ENCODE assay signal across 12 cellular contexts in the genomic region with DNA sequence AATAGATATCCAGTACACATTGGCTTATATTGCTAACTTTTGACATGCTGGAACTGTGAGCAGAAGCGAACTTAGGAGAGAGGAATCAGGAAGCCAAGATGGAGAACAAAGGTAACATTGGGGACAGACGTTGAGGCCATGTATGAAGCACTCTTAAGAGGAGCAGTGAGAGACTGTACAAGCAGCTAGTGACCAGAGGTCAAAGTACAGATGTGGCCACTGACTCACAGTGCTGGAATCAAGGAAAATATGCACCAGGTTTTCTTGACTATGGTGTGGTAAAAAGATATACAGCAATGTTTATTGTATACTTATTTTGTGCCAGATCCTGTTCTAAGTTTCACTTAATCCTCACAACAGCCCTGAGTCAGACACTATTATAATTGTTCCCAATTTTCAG. TPM values are rescaled to one million over a fixed set of nuclear protein-coding genes. Genes with fewer than 3 reads are reported as not detected.
DNase-seq lines count a peak whose midpoint lies in the region; ATAC-seq and TF ChIP-seq lines count a peak whose summit lies in the region.
"Had no signal": no experiment of that assay in that cellular context is flagged by ENCODE, and none has a peak within 500 bp of the region (broad histone marks: within the 10 kb centered on the region; RNA-seq: fewer than 3 reads in every experiment).

No MANE protein-coding gene starts in this region.

- intact Hi-C loops in Right ventricle myocardium inferior (cut with DNase I): no loop called here

- no peaks in the 10 kb centered on the region for H3F3A ChIP-seq in MM.1S (ENCODE audit: insufficient read depth, low read length)

- DNase-seq in AG04450 (ENCODE audit: low read depth, low spot score) (peak; percentile 81), choroid plexus epithelial cell (ENCODE audit: low read depth) (peak; percentile 94), memory B cell (ENCODE audit: low spot score in 2 of 2) (no peak), Right ventricle myocardium inferior (ENCODE audit: missing footprints) (no peak), MM.1S (no peak), SIG-M5 treated with dmso at 0.1 percent for 504 hours (lab: John Stamatoyannopoulos, UW; ENCODE audit: unreplicated experiment) (no peak), NCI-H345 (lab: John Stamatoyannopoulos, UW) (no peak)
- DNase-seq: activated CD8-positive, alpha-beta memory T cell treated with anti-CD3 and anti-CD28 coated beads, Interleukin-2, amount 50 U/mL, for 4 hours; NCI-H146; retina had no signal

- H4K20me1 ChIP-seq in MM.1S (ENCODE audit: insufficient read depth, low read length): no peaks in the 10 kb centered on the region
- H4K20me1 ChIP-seq: BLaER1 had no signal

- no peak overlapping the region for H3K4me3 ChIP-seq in AG04450 (ENCODE audit: low read depth, low read length)
- H3K4me3 ChIP-seq in choroid plexus epithelial cell (ENCODE audit: low read depth, low read length): no peak overlapping the region
- H3K4me3 ChIP-seq in MM.1S (ENCODE audit: low read length): no peak overlapping the region
- H3K4me3 ChIP-seq: BLaER1 had no signal

- H3K4me1 Mint-ChIP-seq in IgD-negative memory B cell: peaks cover 1 to 16% (median 10%) of the 10 kb centered on the region in 3 donors
- H3K4me1 Mint-ChIP-seq in memory B cell: peaks cover 10% of the 10 kb centered on the region

- H3K27me3 ChIP-seq in AG04450 (ENCODE audit: control insufficient read depth, insufficient read depth, low read length) (no peaks in the 10 kb centered on the region), MM.1S (replicated peaks; ENCODE audit: insufficient read depth, low read length) (no peaks in the 10 kb centered on the region)
- H3K27me3 ChIP-seq: BLaER1 had no signal

- H3K27ac ChIP-seq in AG04450 (ENCODE audit: low read depth, low read length) (peak overlapping the region; percentile 68), MM.1S (ENCODE audit: low read length) (no peak overlapping the region)
- H3K27ac ChIP-seq: BLaER1 had no signal

- no peak overlapping the region for H2AFZ ChIP-seq in MM.1S (ENCODE audit: low read length)

- H3K27ac Mint-ChIP-seq in IgD-negative memory B cell (peak overlapping the region in 2 of 3 donors; percentile 1 to 21), memory B cell (peak overlapping the region; percentile 6)

- H3K27me3 Mint-ChIP-seq in IgD-negative memory B cell (no peaks in the 10 kb centered on the region), memory B cell (no peaks in the 10 kb centered on the region)

- H3K9me2 ChIP-seq in MM.1S (replicated peaks; ENCODE audit: insufficient read depth, low read length): no peaks in the 10 kb centered on the region

- no peak for ATAC-seq in memory B cell (ENCODE audit: low read depth)
- no peak for ATAC-seq in Right ventricle myocardium inferior

- POLR2A ChIA-PET in AG04450 (lab: Yijun Ruan, JAX): interaction anchor here (0.6 to 1.3 kb wide), 5 partner anchors 27 to 760 kb away, joined by 3 to 7 read pairs (median 4); a partner anchor contains a TSS

- no peak overlapping the region for H3K9ac ChIP-seq in MM.1S (ENCODE audit: low read length)
- H3K9ac ChIP-seq: BLaER1 had no signal

- no peak for TF ChIP-seq CTCF in AG04450 (IDR thresholded peaks at IDR 0.05; ENCODE audit: low read depth, low read length)
- no peak for TF ChIP-seq CTCF in choroid plexus epithelial cell (conservative IDR thresholded peaks at IDR 0.05; ENCODE audit: low read depth, low read length)
- TF ChIP-seq CTCF in MM.1S (IDR thresholded peaks at IDR 0.05; ENCODE audit: low read length): no peak

- H3K36me3 ChIP-seq in MM.1S (replicated peaks; ENCODE audit: insufficient read depth, low read length): no peaks in the 10 kb centered on the region
- H3K36me3 ChIP-seq: BLaER1 had no signal

- H3K9me3 Mint-ChIP-seq in IgD-negative memory B cell (peaks cover 0 to 2% (median 0%) of the 10 kb centered on the region in 3 donors), memory B cell (no peaks in the 10 kb centered on the region)

- H3K4me1 ChIP-seq in MM.1S (ENCODE audit: low read length): no peaks in the 10 kb centered on the region
- H3K4me1 ChIP-seq: BLaER1 had no signal

- H3K79me2 ChIP-seq in MM.1S (ENCODE audit: low read length): no peaks in the 10 kb centered on the region

- CTCF ChIA-PET in AG04450 (lab: Charles Lee): interaction anchor here (1.1 to 5.0 kb wide), 3 partner anchors 23 to 203 kb away, joined by 3 to 21 read pairs (median 7); a partner anchor contains a TSS

- no peak overlapping the region for H3K4me2 ChIP-seq in MM.1S (ENCODE audit: low read depth, low read length)
- H3K4me2 ChIP-seq: BLaER1 had no signal

- H3K36me3 Mint-ChIP-seq in IgD-negative memory B cell (peaks cover 15% of the 10 kb centered on the region), memory B cell (peaks cover 3% of the 10 kb centered on the region)

- H3K9me3 ChIP-seq in AG04450 (ENCODE audit: control insufficient read depth, insufficient read depth, low read length) (no peaks in the 10 kb centered on the region), MM.1S (replicated peaks; ENCODE audit: insufficient read depth, low read length) (no peaks in the 10 kb centered on the region)
- H3K9me3 ChIP-seq: BLaER1 had no signal

- H3K4me3 Mint-ChIP-seq in IgD-negative memory B cell (no peak overlapping the region), memory B cell (no peak overlapping the region)

RNA-seq across cellular contexts. Expression of a gene that starts 2.0 kb away (rescaled TPM):
- polyA plus RNA-seq in AG04450 (2011; rRNA removed): 2.1 and 2.5 TPM in 2 replicates
- polyA minus RNA-seq in AG04450 (2011; rRNA and poly(A)+ RNA removed): 1.0 and 1.9 TPM in 2 replicates
- polyA plus RNA-seq in IgD-negative memory B cell: not detected
- total RNA-seq in Right ventricle myocardium inferior: 0.43 TPM

Comparison
In these comparisons a context has a peak if more than half of its experiments do, and no peak if none do; other contexts are left out.
1. DNase-seq: peak in AG04450 (single experiment) and choroid plexus epithelial cell (single experiment); none in memory B cell (0 of 2), Right ventricle myocardium inferior (single experiment), MM.1S (single experiment), SIG-M5 treated with dmso at 0.1 percent for 504 hours (single experiment) and NCI-H345 (single experiment).